In the genomic region with DNA sequence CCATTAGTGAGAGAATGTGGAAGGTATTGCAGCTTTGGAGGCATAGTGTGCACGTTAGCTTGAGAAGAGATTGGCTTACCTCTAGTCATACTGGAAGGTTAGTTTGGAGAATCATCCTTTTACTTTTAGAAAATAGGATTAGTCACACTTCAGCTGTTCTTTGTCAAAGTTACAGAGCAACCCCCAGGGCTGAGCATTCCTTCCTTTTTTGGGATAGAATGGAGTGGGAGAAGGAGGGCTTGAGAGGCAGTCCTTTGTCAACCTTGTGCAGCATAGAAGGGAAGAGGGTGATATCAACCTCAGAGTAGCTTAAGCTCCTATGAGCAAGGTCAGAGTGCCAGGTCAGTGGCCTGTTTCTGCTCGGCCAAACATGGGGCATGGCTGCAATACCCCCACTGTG, we compare ENCODE assay signal across 25 cellular contexts.
"Had no signal": no experiment of that assay in that cellular context is flagged by ENCODE, and none has a peak within 500 bp of the region (broad histone marks: within the 10 kb centered on the region; RNA-seq: fewer than 3 reads in every experiment).

No MANE protein-coding gene starts in this region.

- DNase-seq: dermis blood vessel endothelial cell; dorsolateral prefrontal cortex; effector CD8-positive, alpha-beta T cell; effector memory CD8-positive, alpha-beta T cell; endodermal cell; erythroblast; esophagus squamous epithelium; foreskin fibroblast; foreskin melanocyte; gastrocnemius medialis; glutamatergic neuron; head of caudate nucleus; heart right ventricle; hippocampal formation; left cardiac atrium; left lung; left ventricle myocardium superior; lower lobe of right lung; mesenchymal stem cell; mucosa of descending colon; naive B cell had no signal

- H3K36me3 ChIP-seq: esophagus squamous epithelium, gastrocnemius medialis, heart right ventricle, left lung, lower lobe of right lung had no signal

- H3K27ac ChIP-seq: coronary artery, dorsolateral prefrontal cortex, epithelial cell of prostate, esophagus squamous epithelium, gastrocnemius medialis, heart right ventricle, left lung, lower lobe of right lung had no signal

- ATAC-seq: effector memory CD8-positive, alpha-beta T cell; esophagus mucosa; gastrocnemius medialis; heart right ventricle; left cardiac atrium; left lung; left ventricle myocardium superior; lower lobe of right lung; mucosa of descending colon had no signal

- H3K4me1 ChIP-seq: esophagus squamous epithelium, gastrocnemius medialis, heart right ventricle, left lung, lower lobe of right lung had no signal

- H3K9me3 Mint-ChIP-seq: effector memory CD8-positive, alpha-beta T cell; endodermal cell; mesothelial cell of epicardium; naive B cell had no signal

- H3K27ac Mint-ChIP-seq: endodermal cell, mesothelial cell of epicardium had no signal

- H3K27me3 ChIP-seq: esophagus squamous epithelium, gastrocnemius medialis had no signal

- H3K4me1 Mint-ChIP-seq: mesothelial cell of epicardium, naive B cell had no signal

- H3K4me3 Mint-ChIP-seq: effector memory CD8-positive, alpha-beta T cell; endodermal cell; mesothelial cell of epicardium; naive B cell had no signal

- H3K9me3 ChIP-seq: esophagus squamous epithelium, gastrocnemius medialis, heart right ventricle, left lung, lower lobe of right lung, mucosa of descending colon had no signal

- H3K36me3 Mint-ChIP-seq: mesothelial cell of epicardium, naive B cell had no signal

- H3K4me3 ChIP-seq: coronary artery, dorsolateral prefrontal cortex, esophagus squamous epithelium, gastrocnemius medialis, heart right ventricle, left lung, lower lobe of right lung, mucosa of descending colon had no signal
